ENCODE assay signal across 12 cellular contexts in genomic region chr14:100332797-100333196, GRCh38. TPM values are rescaled to one million over a fixed set of nuclear protein-coding genes. Genes with fewer than 3 reads are reported as not detected.
A peak's percentile ranks its signal among the peaks of the same experiment; 100 is the strongest.
DNase-seq lines count a peak whose midpoint lies in the region; ATAC-seq and TF ChIP-seq lines count a peak whose summit lies in the region.
"Had no signal": no experiment of that assay in that cellular context is flagged by ENCODE, and none has a peak within 500 bp of the region (broad histone marks: within the 10 kb centered on the region; RNA-seq: fewer than 3 reads in every experiment).

No MANE protein-coding gene starts in this region.

- no peak for TF ChIP-seq CTCF in type B pancreatic cell (conservative IDR thresholded peaks at IDR 0.05)

- no peaks in the 10 kb centered on the region for H3K27me3 Mint-ChIP-seq in type B pancreatic cell

- TF ChIP-seq RAD21 in Ishikawa (IDR thresholded peaks at IDR 0.05; ENCODE audit: low read depth) = no peak; the same call in 1 of the 2 replicates

- peak; percentile 83 for TF ChIP-seq EP300 in Ishikawa (IDR thresholded peaks at IDR 0.05; ENCODE audit: borderline replicate concordance)

- peak; percentile 58 for ATAC-seq in GM18502 (IDR thresholded peaks at IDR 0.05; ENCODE audit: poor library complexity, unreplicated experiment)
- ATAC-seq in GM21528 (IDR thresholded peaks at IDR 0.05; ENCODE audit: low FRiP score, unreplicated experiment) = peak; percentile 55

- H3K9me3 Mint-ChIP-seq in type B pancreatic cell = no peaks in the 10 kb centered on the region

- no peaks in the 10 kb centered on the region for H3K4me1 Mint-ChIP-seq in type B pancreatic cell (ENCODE audit: unreplicated experiment)

- H3K4me3 Mint-ChIP-seq in type B pancreatic cell = no peak overlapping the region

- H3K36me3 Mint-ChIP-seq in type B pancreatic cell = peaks cover 3% of the 10 kb centered on the region

- no peak overlapping the region for H3K27ac Mint-ChIP-seq in type B pancreatic cell

- DNase-seq in kidney tubule cell (ENCODE audit: low spot score) (peak; percentile 81), type B pancreatic cell (ENCODE audit: extremely low spot score, unreplicated experiment) (no peak), dermis blood vessel endothelial cell (no peak), HT-29 (ENCODE audit: low spot score) (no peak)
- DNase-seq in activated CD4-positive, alpha-beta T cell treated with anti-CD3 and anti-CD28 coated beads, Interleukin-2, amount 50 U/mL, for 48 hours = no peak
- DNase-seq: NCI-H1436 had no signal

TF ChIP-seq in Ishikawa, 13 proteins besides CTCF, POLR2A, EP300 and RAD21:
- TF ChIP-seq REST (IDR thresholded peaks at IDR 0.05; ENCODE audit: low read depth) = no peak
- TF ChIP-seq TAF1 (IDR thresholded peaks at IDR 0.05; ENCODE audit: low read depth) = no peak
- peak; percentile 69 for TF ChIP-seq CEBPB (IDR thresholded peaks at IDR 0.05)
- no peak for TF ChIP-seq MAX (IDR thresholded peaks at IDR 0.05)
- peak; percentile 48; the same call in 1 of the 2 replicates for TF ChIP-seq TEAD4 (IDR thresholded peaks at IDR 0.05)
- TF ChIP-seq USF1 (IDR thresholded peaks at IDR 0.05) = 0 out of 2 replicates have a peak, but pooled peaks have one; percentile 21
- peak; percentile 93 for TF ChIP-seq TCF12 (IDR thresholded peaks at IDR 0.05; ENCODE audit: low read depth)
- TF ChIP-seq EGR1 (IDR thresholded peaks at IDR 0.05) = 0 out of 2 replicates have a peak, but pooled peaks have one; percentile 10
- TF ChIP-seq FOXM1 (IDR thresholded peaks at IDR 0.05; ENCODE audit: borderline replicate concordance, low read depth) = peak; percentile 38; the same call in 1 of the 2 replicates
- TF ChIP-seq ZBTB7A (IDR thresholded peaks at IDR 0.05; ENCODE audit: low read depth) = peak; percentile 94
- TF ChIP-seq NFIC (IDR thresholded peaks at IDR 0.05) = peak; percentile 62
- no peak for TF ChIP-seq YY1 (IDR thresholded peaks at IDR 0.05; ENCODE audit: low read depth)
- TF ChIP-seq CREB1 (IDR thresholded peaks at IDR 0.05; ENCODE audit: low read depth) = peak; percentile 69

RNA-seq across cellular contexts. Expression of gene SLC25A47, which starts 9.7 kb away (rescaled TPM):
- total RNA-seq in type B pancreatic cell (ENCODE audit: low replicate concordance) (not detected in 2 replicates), dermis blood vessel endothelial cell (not detected in 2 replicates)
- 0.18 and 0.37 TPM in 2 replicates for total RNA-seq in HT-29 (2014; rRNA removed; shearing (Covaris generic))
- total RNA-seq: aorta, osteoblast, SJSA1 had no signal

RNA-seq across cellular contexts. Expression of gene SLC25A29, which starts 26.6 kb away (rescaled TPM):
- total RNA-seq in type B pancreatic cell (ENCODE audit: low replicate concordance) (72.8 and 101 TPM in 2 replicates), dermis blood vessel endothelial cell (86.2 and 145 TPM in 2 replicates)
- total RNA-seq in HT-29 (2014; rRNA removed; shearing (Covaris generic)) = 57.4 and 63.3 TPM in 2 replicates

RNA-seq across cellular contexts. Expression of gene WDR25, which starts 43.5 kb away (rescaled TPM):
- total RNA-seq in type B pancreatic cell (ENCODE audit: low replicate concordance) = 9.6 and 11.3 TPM in 2 replicates
- total RNA-seq in dermis blood vessel endothelial cell = 27.8 and 29.3 TPM in 2 replicates
- total RNA-seq in HT-29 (2014; rRNA removed; shearing (Covaris generic)) = 7.3 and 11.4 TPM in 2 replicates
